In the genomic region with DNA sequence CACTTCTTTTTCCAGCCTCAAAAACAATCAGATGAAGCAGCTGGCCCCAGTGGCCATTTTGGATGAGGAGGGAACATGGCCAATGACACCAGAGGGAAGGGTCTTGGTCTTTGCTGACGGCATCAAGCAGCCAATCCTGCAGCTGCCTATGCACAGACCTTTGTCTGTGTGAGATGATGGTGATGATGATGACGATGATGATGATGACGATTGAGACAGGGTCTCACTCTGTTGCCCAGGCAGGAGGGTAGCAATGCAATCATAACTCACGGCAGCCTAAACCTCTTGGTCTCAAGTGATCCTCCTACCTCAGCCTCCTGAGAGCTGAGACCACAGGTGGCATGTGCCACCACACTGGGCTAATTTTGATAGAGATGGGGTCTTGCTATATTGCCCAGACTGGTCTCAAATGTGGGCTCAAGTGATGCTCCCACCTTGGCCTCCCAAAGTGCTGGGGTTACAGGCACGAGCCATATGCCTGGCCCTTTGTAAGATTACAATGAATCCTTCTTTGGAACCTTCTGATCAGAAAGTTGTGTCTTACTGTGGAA, we compare ENCODE assay signal across 25 cellular contexts.
"Had no signal": no experiment of that assay in that cellular context is flagged by ENCODE, and none has a peak within 500 bp of the region (broad histone marks: within the 10 kb centered on the region; RNA-seq: fewer than 3 reads in every experiment).

No MANE protein-coding gene starts in this region.

- ATAC-seq: activated CD8-positive, alpha-beta T cell treated with anti-CD3 and anti-CD28 coated beads, Interleukin-2, amount 10 ng/mL, durations not matched to agents 7 days and 5 days had no signal

- H3K4me3 Mint-ChIP-seq: activated CD8-positive, alpha-beta T cell treated with anti-CD3 and anti-CD28 coated beads, Interleukin-2, amount 10 ng/mL, durations not matched to agents 7 days and 5 days; activated naive CD4-positive, alpha-beta T cell treated with anti-CD3 and anti-CD28 coated beads for 36 hours; activated naive CD8-positive, alpha-beta T cell treated with anti-CD3 and anti-CD28 coated beads, Interleukin-2, amount 10 ng/mL, durations not matched to agents 7 days and 5 days had no signal

- H3K27me3 ChIP-seq: adrenal gland, Peyer's patch, SJCRH30 had no signal

- H3K4me2 ChIP-seq: KMS-11, SK-N-SH had no signal

- H3K9ac ChIP-seq: KMS-11, SK-N-SH had no signal

- H3K9me3 ChIP-seq: adrenal gland, Peyer's patch, SK-N-SH had no signal

- DNase-seq: activated CD4-positive, alpha-beta T cell treated with anti-CD3 and anti-CD28 coated beads for 48 hours; activated CD4-positive, alpha-beta T cell treated with anti-CD3 and anti-CD28 coated beads, Interleukin-2, amount 50 U/mL, for 4 hours; activated CD4-positive, CD25-positive, alpha-beta regulatory T cell treated with anti-CD3 and anti-CD28 coated beads, Interleukin-2, amount 50 U/mL, for 72 hours; activated CD8-positive, alpha-beta memory T cell treated with anti-CD3 and anti-CD28 coated beads, Interleukin-2, amount 50 U/mL, for 48 hours; activated CD8-positive, alpha-beta T cell treated with anti-CD3 and anti-CD28 coated beads, Interleukin-2, amount 10 ng/mL, durations not matched to agents 7 days and 5 days; activated gamma-delta T cell; activated naive CD4-positive, alpha-beta T cell treated with anti-CD3 and anti-CD28 coated beads for 36 hours; activated naive CD8-positive, alpha-beta T cell treated with anti-CD3 and anti-CD28 coated beads, Interleukin-2, amount 10 ng/mL, durations not matched to agents 7 days and 5 days; activated T-cell treated with anti-CD3 and anti-CD28 coated beads, Interleukin-2, amount 50 U/mL, for 1 hour; adrenal gland; anterior cingulate cortex; NCI-H1092; NCI-H1417 treated with DMSO at 0.1 percent for 48 hours; NCI-H1694 treated with DMSO at 0.1 percent for 48 hours; NCI-H2029 treated with DMSO at 0.1 percent for 48 hours; NCI-H345; NCI-H510A treated with DMSO at 0.1 percent for 48 hours; NCI-H69; NK-92 treated with Interleukin-12 subunit alpha and Interleukin-12 subunit beta, amount 100 ng/mL, for 24 hours; Peyer's patch; Right ventricle myocardium superior; SJCRH30; SK-N-SH; T-helper 1 cell had no signal

- H3K4me3 ChIP-seq: adrenal gland, Peyer's patch, SJCRH30 had no signal

- H3K27ac ChIP-seq: KMS-11, Peyer's patch, SJCRH30 had no signal

- H3K36me3 ChIP-seq: adrenal gland, Peyer's patch, SJCRH30 had no signal
